1 cellular context compared by ENCODE assay signal in genomic region chr5:78638973-78639669, GRCh38.
TF ChIP-seq lines count a peak whose summit lies in the region.

No MANE protein-coding gene starts in this region.

TF ChIP-seq in GM23338, 12 proteins besides CTCF, POLR2A, EP300 and RAD21 (continued from another document):
- no peak for TF ChIP-seq ZNF462 (CRISPR knock-in tag; IDR thresholded peaks at IDR 0.05)
- no peak for TF ChIP-seq CREB1 (CRISPR knock-in tag; IDR thresholded peaks at IDR 0.05; ENCODE audit: low read depth)
- TF ChIP-seq ETS1 (IDR thresholded peaks at IDR 0.05) = no peak
- TF ChIP-seq STAT1 (IDR thresholded peaks at IDR 0.05; ENCODE audit: unreplicated experiment) = no peak
- no peak for TF ChIP-seq REST (IDR thresholded peaks at IDR 0.05; ENCODE audit: unreplicated experiment)
